2 cellular contexts compared by ENCODE assay signal in the genomic region with DNA sequence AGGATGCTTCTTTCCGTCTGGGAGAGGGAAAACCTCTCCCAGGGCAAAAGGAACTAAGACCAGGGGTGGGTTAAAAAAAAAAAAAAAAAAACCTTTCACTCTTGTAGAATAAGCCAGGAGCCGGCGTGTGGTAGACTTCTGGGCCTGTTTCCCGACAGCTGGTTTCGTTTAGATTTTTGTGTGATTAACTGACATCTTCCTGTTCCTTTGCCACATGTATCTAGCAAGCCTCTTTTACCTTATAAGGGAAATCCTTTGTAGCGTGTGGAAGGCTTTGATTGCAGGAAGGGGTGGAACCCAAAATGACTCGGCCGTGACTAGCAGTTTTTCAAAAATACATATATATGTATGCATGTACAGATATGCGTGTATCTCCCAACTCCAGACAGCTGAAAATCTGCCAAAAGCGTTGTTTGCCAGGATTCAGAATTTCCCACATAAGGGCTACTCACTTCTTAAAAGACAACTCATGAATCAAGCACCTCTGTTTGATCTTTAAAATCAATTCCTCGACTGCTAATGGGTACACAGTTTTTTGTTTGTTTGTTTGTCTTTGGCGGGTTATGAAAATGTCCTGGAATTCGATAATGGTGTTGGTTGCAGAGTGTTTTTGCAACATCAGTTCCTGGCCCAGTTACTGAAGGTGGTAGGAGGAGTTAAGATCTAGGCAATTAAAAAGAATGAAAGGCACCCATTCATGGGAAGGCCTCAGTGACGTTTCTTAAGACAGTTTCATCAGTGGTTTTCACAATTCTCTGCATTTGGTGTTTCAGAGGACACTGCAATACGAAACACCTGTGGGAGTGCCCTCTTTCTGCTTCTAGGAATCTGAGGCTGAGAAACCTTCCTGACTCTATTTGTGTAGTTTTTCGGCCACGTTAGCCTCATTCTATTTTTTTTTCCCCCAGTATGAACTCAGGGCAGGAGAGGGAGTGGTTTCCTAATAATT.
A peak's percentile ranks its signal among the peaks of the same experiment; 100 is the strongest.
TF ChIP-seq lines count a peak whose summit lies in the region.

No MANE protein-coding gene starts in this region.

TF ChIP-seq in HEK293, 187 proteins besides CTCF, POLR2A, EP300 and RAD21 (continued from another document and continues in another):
- TF ChIP-seq, protein P1, sequence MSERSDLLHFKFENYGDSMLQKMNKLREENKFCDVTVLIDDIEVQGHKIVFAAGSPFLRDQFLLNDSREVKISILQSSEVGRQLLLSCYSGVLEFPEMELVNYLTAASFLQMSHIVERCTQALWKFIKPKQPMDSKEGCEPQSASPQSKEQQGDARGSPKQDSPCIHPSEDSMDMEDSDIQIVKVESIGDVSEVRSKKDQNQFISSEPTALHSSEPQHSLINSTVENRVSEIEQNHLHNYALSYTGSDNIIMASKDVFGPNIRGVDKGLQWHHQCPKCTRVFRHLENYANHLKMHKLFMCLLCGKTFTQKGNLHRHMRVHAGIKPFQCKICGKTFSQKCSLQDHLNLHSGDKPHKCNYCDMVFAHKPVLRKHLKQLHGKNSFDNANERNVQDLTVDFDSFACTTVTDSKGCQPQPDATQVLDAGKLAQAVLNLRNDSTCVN (tag by site-specific recombination; optimal IDR thresholded peaks at IDR 0.05), result no peak
- TF ChIP-seq ZNF239 (tag by site-specific recombination; IDR thresholded peaks at IDR 0.05), result no peak
- TF ChIP-seq ZNF785 (tag by site-specific recombination; IDR thresholded peaks at IDR 0.05), result no peak
- no peak for TF ChIP-seq ZNF501 (tag by site-specific recombination; IDR thresholded peaks at IDR 0.05)
- TF ChIP-seq ZNF248 (tag by site-specific recombination; IDR thresholded peaks at IDR 0.05), result no peak
- TF ChIP-seq, protein P2, sequence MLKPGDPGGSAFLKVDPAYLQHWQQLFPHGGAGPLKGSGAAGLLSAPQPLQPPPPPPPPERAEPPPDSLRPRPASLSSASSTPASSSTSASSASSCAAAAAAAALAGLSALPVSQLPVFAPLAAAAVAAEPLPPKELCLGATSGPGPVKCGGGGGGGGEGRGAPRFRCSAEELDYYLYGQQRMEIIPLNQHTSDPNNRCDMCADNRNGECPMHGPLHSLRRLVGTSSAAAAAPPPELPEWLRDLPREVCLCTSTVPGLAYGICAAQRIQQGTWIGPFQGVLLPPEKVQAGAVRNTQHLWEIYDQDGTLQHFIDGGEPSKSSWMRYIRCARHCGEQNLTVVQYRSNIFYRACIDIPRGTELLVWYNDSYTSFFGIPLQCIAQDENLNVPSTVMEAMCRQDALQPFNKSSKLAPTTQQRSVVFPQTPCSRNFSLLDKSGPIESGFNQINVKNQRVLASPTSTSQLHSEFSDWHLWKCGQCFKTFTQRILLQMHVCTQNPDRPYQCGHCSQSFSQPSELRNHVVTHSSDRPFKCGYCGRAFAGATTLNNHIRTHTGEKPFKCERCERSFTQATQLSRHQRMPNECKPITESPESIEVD (tag by site-specific recombination; IDR thresholded peaks at IDR 0.05), result peak; percentile 37; the same call in 1 of the 2 replicates
- TF ChIP-seq, protein P3, sequence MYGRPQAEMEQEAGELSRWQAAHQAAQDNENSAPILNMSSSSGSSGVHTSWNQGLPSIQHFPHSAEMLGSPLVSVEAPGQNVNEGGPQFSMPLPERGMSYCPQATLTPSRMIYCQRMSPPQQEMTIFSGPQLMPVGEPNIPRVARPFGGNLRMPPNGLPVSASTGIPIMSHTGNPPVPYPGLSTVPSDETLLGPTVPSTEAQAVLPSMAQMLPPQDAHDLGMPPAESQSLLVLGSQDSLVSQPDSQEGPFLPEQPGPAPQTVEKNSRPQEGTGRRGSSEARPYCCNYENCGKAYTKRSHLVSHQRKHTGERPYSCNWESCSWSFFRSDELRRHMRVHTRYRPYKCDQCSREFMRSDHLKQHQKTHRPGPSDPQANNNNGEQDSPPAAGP (tag by site-specific recombination; IDR thresholded peaks at IDR 0.05), result no peak
- TF ChIP-seq ZNF600 (tag by site-specific recombination; IDR thresholded peaks at IDR 0.05), result no peak
- no peak for TF ChIP-seq ZNF701 (tag by site-specific recombination; IDR thresholded peaks at IDR 0.05)
- TF ChIP-seq ZNF121 (tag by site-specific recombination; IDR thresholded peaks at IDR 0.05), result no peak
- 0 out of 2 replicates have a peak, but pooled peaks have one; percentile 32 for TF ChIP-seq SP3 (tag by site-specific recombination; IDR thresholded peaks at IDR 0.05)
- TF ChIP-seq ZNF114 (tag by site-specific recombination; IDR thresholded peaks at IDR 0.05), result no peak
- TF ChIP-seq, protein P4, sequence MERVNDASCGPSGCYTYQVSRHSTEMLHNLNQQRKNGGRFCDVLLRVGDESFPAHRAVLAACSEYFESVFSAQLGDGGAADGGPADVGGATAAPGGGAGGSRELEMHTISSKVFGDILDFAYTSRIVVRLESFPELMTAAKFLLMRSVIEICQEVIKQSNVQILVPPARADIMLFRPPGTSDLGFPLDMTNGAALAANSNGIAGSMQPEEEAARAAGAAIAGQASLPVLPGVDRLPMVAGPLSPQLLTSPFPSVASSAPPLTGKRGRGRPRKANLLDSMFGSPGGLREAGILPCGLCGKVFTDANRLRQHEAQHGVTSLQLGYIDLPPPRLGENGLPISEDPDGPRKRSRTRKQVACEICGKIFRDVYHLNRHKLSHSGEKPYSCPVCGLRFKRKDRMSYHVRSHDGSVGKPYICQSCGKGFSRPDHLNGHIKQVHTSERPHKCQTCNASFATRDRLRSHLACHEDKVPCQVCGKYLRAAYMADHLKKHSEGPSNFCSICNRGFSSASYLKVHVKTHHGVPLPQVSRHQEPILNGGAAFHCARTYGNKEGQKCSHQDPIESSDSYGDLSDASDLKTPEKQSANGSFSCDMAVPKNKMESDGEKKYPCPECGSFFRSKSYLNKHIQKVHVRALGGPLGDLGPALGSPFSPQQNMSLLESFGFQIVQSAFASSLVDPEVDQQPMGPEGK (tag by site-specific recombination; IDR thresholded peaks at IDR 0.05), result no peak
- no peak for TF ChIP-seq ZFP3 (tag by site-specific recombination; IDR thresholded peaks at IDR 0.05; ENCODE audit: low read depth)
- TF ChIP-seq ZNF837 (tag by site-specific recombination; IDR thresholded peaks at IDR 0.05), result no peak
- peak; percentile 78 for TF ChIP-seq SCRT2 (tag by site-specific recombination; IDR thresholded peaks at IDR 0.05)
- TF ChIP-seq, protein P5, sequence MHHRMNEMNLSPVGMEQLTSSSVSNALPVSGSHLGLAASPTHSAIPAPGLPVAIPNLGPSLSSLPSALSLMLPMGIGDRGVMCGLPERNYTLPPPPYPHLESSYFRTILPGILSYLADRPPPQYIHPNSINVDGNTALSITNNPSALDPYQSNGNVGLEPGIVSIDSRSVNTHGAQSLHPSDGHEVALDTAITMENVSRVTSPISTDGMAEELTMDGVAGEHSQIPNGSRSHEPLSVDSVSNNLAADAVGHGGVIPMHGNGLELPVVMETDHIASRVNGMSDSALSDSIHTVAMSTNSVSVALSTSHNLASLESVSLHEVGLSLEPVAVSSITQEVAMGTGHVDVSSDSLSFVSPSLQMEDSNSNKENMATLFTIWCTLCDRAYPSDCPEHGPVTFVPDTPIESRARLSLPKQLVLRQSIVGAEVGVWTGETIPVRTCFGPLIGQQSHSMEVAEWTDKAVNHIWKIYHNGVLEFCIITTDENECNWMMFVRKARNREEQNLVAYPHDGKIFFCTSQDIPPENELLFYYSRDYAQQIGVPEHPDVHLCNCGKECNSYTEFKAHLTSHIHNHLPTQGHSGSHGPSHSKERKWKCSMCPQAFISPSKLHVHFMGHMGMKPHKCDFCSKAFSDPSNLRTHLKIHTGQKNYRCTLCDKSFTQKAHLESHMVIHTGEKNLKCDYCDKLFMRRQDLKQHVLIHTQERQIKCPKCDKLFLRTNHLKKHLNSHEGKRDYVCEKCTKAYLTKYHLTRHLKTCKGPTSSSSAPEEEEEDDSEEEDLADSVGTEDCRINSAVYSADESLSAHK (tag by site-specific recombination; IDR thresholded peaks at IDR 0.05), result no peak
- TF ChIP-seq ZNF658 (tag by site-specific recombination; IDR thresholded peaks at IDR 0.05), result no peak
- TF ChIP-seq KLF1 (tag by site-specific recombination; IDR thresholded peaks at IDR 0.05), result peak; percentile 22; the same call in 1 of the 2 replicates
- no peak for TF ChIP-seq GLIS1 (tag by site-specific recombination; IDR thresholded peaks at IDR 0.05)
- TF ChIP-seq MEIS1 (CRISPR knock-in tag; IDR thresholded peaks at IDR 0.05; ENCODE audit: borderline replicate concordance), result no peak

TF ChIP-seq in endothelial cell of umbilical vein, 7 proteins besides CTCF, POLR2A, EP300 and RAD21 (continued from another document):
- peak; percentile 77 for TF ChIP-seq FOS (IDR thresholded peaks at IDR 0.05; ENCODE audit: borderline replicate concordance, insufficient read depth, low read length)
